ENCODE assay signal across 1 cellular context in genomic region chr6:28757429-28758045, GRCh38.
A peak's percentile ranks its signal among the peaks of the same experiment; 100 is the strongest.
TF ChIP-seq lines count a peak whose summit lies in the region.

No MANE protein-coding gene starts in this region.

TF ChIP-seq in HEK293, 187 proteins besides CTCF, POLR2A, EP300 and RAD21 (continued from another document and continues in another):
- no peak for TF ChIP-seq AEBP2 (tag by site-specific recombination; IDR thresholded peaks at IDR 0.05; ENCODE audit: borderline replicate concordance)
- TF ChIP-seq ZFP69B (tag by site-specific recombination; IDR thresholded peaks at IDR 0.05), result peak; percentile 47; the same call in 1 of the 2 replicates
- TF ChIP-seq SP7 (tag by site-specific recombination; IDR thresholded peaks at IDR 0.05), result peak; percentile 80
- TF ChIP-seq BCL6B (tag by site-specific recombination; IDR thresholded peaks at IDR 0.05), result no peak
- no peak for TF ChIP-seq ZNF596 (tag by site-specific recombination; IDR thresholded peaks at IDR 0.05)
- peak; percentile 97 for TF ChIP-seq ZBTB20 (tag by site-specific recombination; IDR thresholded peaks at IDR 0.05)
- TF ChIP-seq ZNF280D (tag by site-specific recombination; IDR thresholded peaks at IDR 0.05), result no peak
- TF ChIP-seq ZNF391 (tag by site-specific recombination; IDR thresholded peaks at IDR 0.05; ENCODE audit: borderline replicate concordance, low read depth), result peak; percentile 67; the same call in 1 of the 2 replicates
- no peak for TF ChIP-seq REPIN1 (tag by site-specific recombination; IDR thresholded peaks at IDR 0.05; ENCODE audit: low read depth)
- peak; percentile 100 for TF ChIP-seq ZBTB17 (tag by site-specific recombination; IDR thresholded peaks at IDR 0.05)
- 0 out of 2 replicates have a peak, but pooled peaks have one; percentile 20 for TF ChIP-seq KLF17 (tag by site-specific recombination; IDR thresholded peaks at IDR 0.05)
- TF ChIP-seq ZBTB1 (tag by site-specific recombination; IDR thresholded peaks at IDR 0.05), result no peak; the same call in 1 of the 2 replicates
- peak; percentile 76 for TF ChIP-seq ZNF335 (tag by site-specific recombination; conservative IDR thresholded peaks at IDR 0.05)
- peak; percentile 73; the same call in 1 of the 2 replicates for TF ChIP-seq ZNF324 (tag by site-specific recombination; IDR thresholded peaks at IDR 0.05)
- TF ChIP-seq ZNF426 (tag by site-specific recombination; IDR thresholded peaks at IDR 0.05), result no peak
- peak; percentile 32; the same call in 1 of the 2 replicates for TF ChIP-seq TSHZ1 (tag by site-specific recombination; IDR thresholded peaks at IDR 0.05; ENCODE audit: borderline replicate concordance)
- TF ChIP-seq ZNF777 (tag by site-specific recombination; IDR thresholded peaks at IDR 0.05; ENCODE audit: borderline replicate concordance), result peak; percentile 85; the same call in 1 of the 2 replicates
- TF ChIP-seq KLF8 (tag by site-specific recombination; IDR thresholded peaks at IDR 0.05), result peak; percentile 30; the same call in 1 of the 2 replicates
- peak; percentile 64; the same call in 1 of the 2 replicates for TF ChIP-seq ZNF785 (tag by site-specific recombination; IDR thresholded peaks at IDR 0.05)
- TF ChIP-seq OSR2 (tag by site-specific recombination; IDR thresholded peaks at IDR 0.05), result no peak
- TF ChIP-seq ZXDB (tag by site-specific recombination; IDR thresholded peaks at IDR 0.05), result peak; percentile 36; the same call in 1 of the 2 replicates
- no peak for TF ChIP-seq ZNF560 (tag by site-specific recombination; IDR thresholded peaks at IDR 0.05; ENCODE audit: borderline replicate concordance)
- TF ChIP-seq ZNF514 (tag by site-specific recombination; IDR thresholded peaks at IDR 0.05), result no peak
- TF ChIP-seq ZNF510 (tag by site-specific recombination; IDR thresholded peaks at IDR 0.05; ENCODE audit: insufficient replicate concordance), result no peak
- no peak for TF ChIP-seq PATZ1 (tag by site-specific recombination; IDR thresholded peaks at IDR 0.05)
- TF ChIP-seq ZNF24 (tag by site-specific recombination; IDR thresholded peaks at IDR 0.05), result peak; percentile 95
- no peak for TF ChIP-seq ZNF776 (tag by site-specific recombination; IDR thresholded peaks at IDR 0.05; ENCODE audit: borderline replicate concordance)
- TF ChIP-seq ZNF433 (tag by site-specific recombination; IDR thresholded peaks at IDR 0.05; ENCODE audit: low read depth), result no peak
- TF ChIP-seq ZNF302 (tag by site-specific recombination; IDR thresholded peaks at IDR 0.05; ENCODE audit: low read depth), result no peak; the same call in 1 of the 2 replicates
- peak; percentile 65 for TF ChIP-seq KLF1 (tag by site-specific recombination; IDR thresholded peaks at IDR 0.05)
- TF ChIP-seq ZNF513 (tag by site-specific recombination; IDR thresholded peaks at IDR 0.05), result no peak
- TF ChIP-seq ZNF639 (tag by site-specific recombination; IDR thresholded peaks at IDR 0.05), result peak; percentile 75
- no peak for TF ChIP-seq ZIC2 (tag by site-specific recombination; IDR thresholded peaks at IDR 0.05)
- 0 out of 2 replicates have a peak, but pooled peaks have one; percentile 68 for TF ChIP-seq HOXC10 (CRISPR knock-in tag; IDR thresholded peaks at IDR 0.05)
- TF ChIP-seq KLF7 (tag by site-specific recombination; IDR thresholded peaks at IDR 0.05; ENCODE audit: borderline replicate concordance), result peak; percentile 77; the same call in 1 of the 2 replicates
- TF ChIP-seq ZNF692 (tag by site-specific recombination; IDR thresholded peaks at IDR 0.05), result peak; percentile 62
- TF ChIP-seq ZNF629 (tag by site-specific recombination; IDR thresholded peaks at IDR 0.05), result peak; percentile 81
- TF ChIP-seq ZNF843 (tag by site-specific recombination; IDR thresholded peaks at IDR 0.05), result peak; percentile 52
- 0 out of 2 replicates have a peak, but pooled peaks have one; percentile 31 for TF ChIP-seq YY1 (tag by site-specific recombination; IDR thresholded peaks at IDR 0.05)
- peak; percentile 91 for TF ChIP-seq ZNF660 (tag by site-specific recombination; IDR thresholded peaks at IDR 0.05)
- no peak for TF ChIP-seq SCRT2 (tag by site-specific recombination; IDR thresholded peaks at IDR 0.05)
- TF ChIP-seq ZNF580 (tag by site-specific recombination; IDR thresholded peaks at IDR 0.05), result peak; percentile 98
- no peak for TF ChIP-seq MEIS1 (CRISPR knock-in tag; IDR thresholded peaks at IDR 0.05; ENCODE audit: borderline replicate concordance)
